34 cellular contexts compared by ENCODE assay signal in genomic region chr10:51888263-51888662, GRCh38.
"Had no signal": no experiment of that assay in that cellular context is flagged by ENCODE, and none has a peak within 500 bp of the region (broad histone marks: within the 10 kb centered on the region; RNA-seq: fewer than 3 reads in every experiment).

No MANE protein-coding gene starts in this region.

- H3K27ac ChIP-seq: breast epithelium, cardiac muscle cell, epithelial cell of prostate, esophagus squamous epithelium, WERI-Rb-1 had no signal

- ATAC-seq: activated CD4-positive, CD25-positive, alpha-beta regulatory T cell treated with anti-CD3 and anti-CD28 coated beads, Interleukin-2, amount 50 U/mL, for 24 hours; activated CD8-positive, alpha-beta T cell treated with anti-CD3 and anti-CD28 coated beads for 36 hours; activated T-cell treated with anti-CD3 and anti-CD28 coated beads, Interleukin-2, amount 50 U/mL, for 4 hours; activated T-helper 17 cell treated with anti-CD3 and anti-CD28 coated beads, Interleukin-2, amount 50 U/mL, for 72 hours; T-helper 17 cell had no signal

- H3K27me3 Mint-ChIP-seq: activated B cell treated with CpG ODN at 0.5 μM for 24 hours; activated CD8-positive, alpha-beta T cell treated with anti-CD3 and anti-CD28 coated beads for 36 hours; activated T-helper 17 cell treated with anti-CD3 and anti-CD28 coated beads, Interleukin-2, amount 50 U/mL, for 72 hours; brain; central memory CD8-positive, alpha-beta T cell; T-helper 17 cell had no signal

- H3K36me3 Mint-ChIP-seq: activated naive CD8-positive, alpha-beta T cell; brain had no signal

- FAIRE-seq: colon, endometrium, endothelial cell of umbilical vein, frontal cortex had no signal

- DNase-seq: activated B cell treated with CpG ODN at 0.5 μM for 24 hours; activated CD4-positive, alpha-beta T cell treated with anti-CD3 and anti-CD28 coated beads for 48 hours; activated CD4-positive, alpha-beta T cell treated with anti-CD3 and anti-CD28 coated beads, Interleukin-2, amount 50 U/mL, for 1 hour; activated CD4-positive, alpha-beta T cell treated with anti-CD3 and anti-CD28 coated beads, Interleukin-2, amount 50 U/mL, for 48 hours; activated CD8-positive, alpha-beta memory T cell treated with anti-CD3 and anti-CD28 coated beads for 24 hours; activated CD8-positive, alpha-beta T cell treated with anti-CD3 and anti-CD28 coated beads for 36 hours; activated effector memory CD4-positive, alpha-beta T cell treated with Interleukin-2 at 50 U/mL for 16 hours; activated gamma-delta T cell treated with Interleukin-2 at 50 U/mL for 16 hours; activated naive CD4-positive, alpha-beta T cell treated with anti-CD3 and anti-CD28 coated beads, Interleukin-2, amount 50 U/mL, for 16 hours; activated naive CD4-positive, alpha-beta T cell treated with Interleukin-2 at 50 U/mL for 16 hours; activated T-cell treated with anti-CD3 and anti-CD28 coated beads, Interleukin-2, amount 50 U/mL, for 4 hours; amniotic stem cell; anterior cingulate cortex; effector CD8-positive, alpha-beta T cell; esophagus squamous epithelium; foreskin fibroblast; head of caudate nucleus; T-helper 1 cell; T-helper 17 cell; T1000; WERI-Rb-1 had no signal

- H3K4me1 Mint-ChIP-seq: activated B cell treated with CpG ODN at 0.5 μM for 24 hours; activated T-helper 17 cell treated with anti-CD3 and anti-CD28 coated beads, Interleukin-2, amount 50 U/mL, for 72 hours; central memory CD8-positive, alpha-beta T cell; T-helper 17 cell had no signal

- H3K9me3 ChIP-seq: breast epithelium, esophagus squamous epithelium had no signal

- H3K36me3 ChIP-seq: breast epithelium, cardiac muscle cell, esophagus squamous epithelium, WERI-Rb-1 had no signal

- H3K4me1 ChIP-seq: breast epithelium, esophagus squamous epithelium had no signal

- H3K27me3 ChIP-seq: breast epithelium, cardiac muscle cell, esophagus squamous epithelium had no signal

- H3K4me3 ChIP-seq: breast epithelium, cardiac muscle cell, esophagus squamous epithelium had no signal

- H3K9me3 Mint-ChIP-seq: activated B cell treated with CpG ODN at 0.5 μM for 24 hours; activated CD8-positive, alpha-beta T cell treated with anti-CD3 and anti-CD28 coated beads for 36 hours; activated T-cell treated with anti-CD3 and anti-CD28 coated beads, Interleukin-2, amount 50 U/mL, for 4 hours; activated T-helper 17 cell treated with anti-CD3 and anti-CD28 coated beads, Interleukin-2, amount 50 U/mL, for 72 hours; central memory CD8-positive, alpha-beta T cell; T-helper 2 cell treated with Interferon-gamma antibody and Interleukin-4, amounts not matched to agents 5 μg/mL and 100 μg/mL, for 36 hours had no signal

- H3K27ac Mint-ChIP-seq: activated B cell treated with CpG ODN at 0.5 μM for 24 hours; activated CD8-positive, alpha-beta T cell treated with anti-CD3 and anti-CD28 coated beads for 36 hours; activated naive CD8-positive, alpha-beta T cell; activated T-helper 17 cell treated with anti-CD3 and anti-CD28 coated beads, Interleukin-2, amount 50 U/mL, for 72 hours; brain; T-helper 17 cell; T-helper 2 cell treated with Interferon-gamma antibody and Interleukin-4, amounts not matched to agents 5 μg/mL and 100 μg/mL, for 36 hours had no signal

- H3K4me3 Mint-ChIP-seq: activated B cell treated with CpG ODN at 0.5 μM for 24 hours; activated CD8-positive, alpha-beta T cell treated with anti-CD3 and anti-CD28 coated beads for 36 hours; activated naive CD8-positive, alpha-beta T cell; activated T-cell treated with anti-CD3 and anti-CD28 coated beads, Interleukin-2, amount 50 U/mL, for 4 hours; activated T-helper 17 cell treated with anti-CD3 and anti-CD28 coated beads, Interleukin-2, amount 50 U/mL, for 72 hours; brain; central memory CD8-positive, alpha-beta T cell; T-helper 17 cell; T-helper 2 cell treated with Interferon-gamma antibody and Interleukin-4, amounts not matched to agents 5 μg/mL and 100 μg/mL, for 36 hours had no signal
